Comparison of ENCODE assay signal across 10 cellular contexts in the genomic region with DNA sequence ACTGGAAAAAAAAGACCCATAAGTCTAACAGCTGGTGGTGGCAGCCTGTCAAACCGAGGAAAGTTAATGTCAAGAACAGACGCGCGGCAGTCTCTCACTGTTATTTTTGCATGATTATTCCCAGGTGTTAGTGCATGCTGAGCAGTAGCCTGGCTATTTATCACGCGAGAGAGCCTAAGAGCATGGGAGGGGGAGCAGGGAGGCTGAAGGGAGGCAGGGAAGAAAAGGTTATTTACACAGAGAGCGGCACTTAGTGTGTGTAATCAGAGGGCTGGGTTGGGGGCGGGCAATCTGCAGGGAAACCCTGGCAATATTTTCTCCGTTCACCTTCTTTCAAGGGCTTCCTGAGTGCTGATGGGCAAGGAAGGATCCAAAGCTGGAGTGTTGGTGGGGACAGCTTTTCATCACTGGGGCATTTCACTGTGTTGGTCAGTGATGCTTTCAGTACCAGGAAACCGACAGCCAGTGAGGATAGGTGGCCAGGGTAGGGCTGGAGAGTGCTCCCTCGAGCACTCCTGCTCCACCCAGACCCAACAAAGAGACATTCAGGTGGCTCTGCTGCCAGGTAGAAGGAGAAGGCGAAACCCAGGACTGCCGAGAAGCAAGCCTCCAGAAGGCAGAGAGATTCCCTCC. TPM values are rescaled to one million over a fixed set of nuclear protein-coding genes. Genes with fewer than 3 reads are reported as not detected.
DNase-seq lines count a peak whose midpoint lies in the region; ATAC-seq and TF ChIP-seq lines count a peak whose summit lies in the region.
"Had no signal": no experiment of that assay in that cellular context is flagged by ENCODE, and none has a peak within 500 bp of the region (broad histone marks: within the 10 kb centered on the region; RNA-seq: fewer than 3 reads in every experiment).

No MANE protein-coding gene starts in this region.

- H3K9me3 ChIP-seq in fibroblast of lung (ENCODE audit: control insufficient read depth, insufficient read depth, low read depth, low read length), result no peaks in the 10 kb centered on the region

- peaks cover 93% of the 10 kb centered on the region for H3K4me1 Mint-ChIP-seq in progenitor cell of endocrine pancreas (ENCODE audit: low read depth)
- H3K4me1 Mint-ChIP-seq in naive thymus-derived CD8-positive, alpha-beta T cell, result peaks cover 0 to 49% (median 0%) of the 10 kb centered on the region in 4 donors

- POLR2A ChIA-PET in naive thymus-derived CD8-positive, alpha-beta T cell (lab: Charles Lee), result no interaction called here

- no peak overlapping the region for H3K9ac ChIP-seq in fibroblast of lung (ENCODE audit: insufficient read depth, low read length)

- no peak overlapping the region for H2AFZ ChIP-seq in fibroblast of lung (ENCODE audit: low read length)

- peaks cover 12% of the 10 kb centered on the region for H3K79me2 ChIP-seq in fibroblast of lung (ENCODE audit: control insufficient read depth, insufficient read depth, low read length)

- H3K36me3 Mint-ChIP-seq in progenitor cell of endocrine pancreas (ENCODE audit: insufficient read depth), result peaks cover 3% of the 10 kb centered on the region
- H3K36me3 Mint-ChIP-seq in naive thymus-derived CD8-positive, alpha-beta T cell, result no peaks in the 10 kb centered on the region

- peak overlapping the region; percentile 94 for H3K27ac Mint-ChIP-seq in progenitor cell of endocrine pancreas
- no peak overlapping the region for H3K27ac Mint-ChIP-seq in naive thymus-derived CD8-positive, alpha-beta T cell

- H4K20me1 ChIP-seq in fibroblast of lung (ENCODE audit: control insufficient read depth, extremely low read depth, insufficient read depth, low read length), result no peaks in the 10 kb centered on the region

- no peaks in the 10 kb centered on the region for H3K27me3 Mint-ChIP-seq in progenitor cell of endocrine pancreas
- H3K27me3 Mint-ChIP-seq in naive thymus-derived CD8-positive, alpha-beta T cell, result peaks cover 3 to 16% (median 6%) of the 10 kb centered on the region in 5 donors

- no peak overlapping the region for H3K4me3 ChIP-seq in fibroblast of lung (replicated peaks in 1 of 4; ENCODE audit: control extremely low read depth in 1 of 4, insufficient read depth in 1 of 4, low read depth in 3 of 4, low read length in 4 of 4)
- H3K4me3 ChIP-seq: SK-N-MC had no signal

- DNase-seq in GM04504 (ENCODE audit: low read depth), result peak; percentile 49
- peak; percentile 86 to 94 for DNase-seq in NCI-H524 (lab: John Stamatoyannopoulos, UW)
- DNase-seq in fibroblast of lung (ENCODE audit: low read depth in 2 of 2), result peak; percentile 58 to 64
- DNase-seq in progenitor cell of endocrine pancreas (ENCODE audit: low spot score, unreplicated experiment), result peak; percentile 26
- DNase-seq in naive thymus-derived CD8-positive, alpha-beta T cell, result no peak
- DNase-seq in NOMO-1 treated with dmso at 0.1 percent for 144 hours (lab: John Stamatoyannopoulos, UW; ENCODE audit: unreplicated experiment), result no peak

- H3K9me3 Mint-ChIP-seq in progenitor cell of endocrine pancreas (ENCODE audit: low read depth), result no peaks in the 10 kb centered on the region
- H3K9me3 Mint-ChIP-seq in naive thymus-derived CD8-positive, alpha-beta T cell, result no peaks in the 10 kb centered on the region

- no peaks in the 10 kb centered on the region for H3K36me3 ChIP-seq in fibroblast of lung (ENCODE audit: control insufficient read depth, insufficient read depth, low read length)

- H3K4me1 ChIP-seq in fibroblast of lung (ENCODE audit: control insufficient read depth, extremely low read depth, insufficient read depth, low read length), result peaks cover 10% of the 10 kb centered on the region

- peak overlapping the region; percentile 65 for H3K4me2 ChIP-seq in fibroblast of lung (ENCODE audit: extremely low read depth, insufficient read depth, low read length)

- no peaks in the 10 kb centered on the region for H3K27me3 ChIP-seq in fibroblast of lung (ENCODE audit: control insufficient read depth, insufficient read depth, low read length)

- peak overlapping the region; percentile 50 for H3K4me3 Mint-ChIP-seq in progenitor cell of endocrine pancreas (ENCODE audit: low read depth)
- no peak overlapping the region for H3K4me3 Mint-ChIP-seq in naive thymus-derived CD8-positive, alpha-beta T cell

- no peak for ATAC-seq in HG03095 (IDR thresholded peaks at IDR 0.05; ENCODE audit: unreplicated experiment)
- ATAC-seq in naive thymus-derived CD8-positive, alpha-beta T cell, result no peak
- no peak for ATAC-seq in HG02763 (IDR thresholded peaks at IDR 0.05; ENCODE audit: unreplicated experiment)

- TF ChIP-seq CTCF in fibroblast of lung (conservative IDR thresholded peaks at IDR 0.05 in 1 of 2, IDR thresholded peaks at IDR 0.05 in 1 of 2; ENCODE audit: low read depth in 1 of 2, low read length in 2 of 2) (no peak), progenitor cell of endocrine pancreas (IDR thresholded peaks at IDR 0.05; ENCODE audit: unreplicated experiment) (no peak)

- no peak overlapping the region for H3K27ac ChIP-seq in fibroblast of lung (ENCODE audit: insufficient read depth, low read length)
- H3K27ac ChIP-seq: epithelial cell of prostate, SK-N-MC had no signal

RNA-seq across cellular contexts. Expression of a gene that starts 39.6 kb away (rescaled TPM):
- total RNA-seq in fibroblast of lung (18.0 and 25.3 TPM in 2 replicates), progenitor cell of endocrine pancreas (134 and 148 TPM in 2 replicates)
- 12.4 and 16.5 TPM in 2 replicates for polyA plus RNA-seq in fibroblast of lung
- polyA plus RNA-seq in fibroblast of lung (2012), result 11.4 and 12.2 TPM in 2 replicates
- polyA minus RNA-seq in fibroblast of lung (ENCODE audit: low replicate concordance), result 7.8 and 16.1 TPM in 2 replicates
- under 1 TPM; 0.47 to 0.66 TPM for total RNA-seq in naive thymus-derived CD8-positive, alpha-beta T cell
- polyA plus RNA-seq in naive thymus-derived CD8-positive, alpha-beta T cell, result not detected

Comparison
In these comparisons a context has a peak if more than half of its experiments do, and no peak if none do; other contexts are left out.
1. DNase-seq: peak in GM04504 (single experiment), NCI-H524 (2 of 2), fibroblast of lung (2 of 2) and progenitor cell of endocrine pancreas (single experiment); none in naive thymus-derived CD8-positive, alpha-beta T cell (0 of 10) and NOMO-1 treated with dmso at 0.1 percent for 144 hours (single experiment).
2. RNA of a gene that starts 39.6 kb away (total RNA-seq): 134 to 148 TPM in progenitor cell of endocrine pancreas and 18.0 to 25.3 TPM in fibroblast of lung; 0.47 to 0.66 TPM in naive thymus-derived CD8-positive, alpha-beta T cell; every median in the first group is over 10 times any median in the second.